13 cellular contexts compared by ENCODE assay signal in the genomic region with DNA sequence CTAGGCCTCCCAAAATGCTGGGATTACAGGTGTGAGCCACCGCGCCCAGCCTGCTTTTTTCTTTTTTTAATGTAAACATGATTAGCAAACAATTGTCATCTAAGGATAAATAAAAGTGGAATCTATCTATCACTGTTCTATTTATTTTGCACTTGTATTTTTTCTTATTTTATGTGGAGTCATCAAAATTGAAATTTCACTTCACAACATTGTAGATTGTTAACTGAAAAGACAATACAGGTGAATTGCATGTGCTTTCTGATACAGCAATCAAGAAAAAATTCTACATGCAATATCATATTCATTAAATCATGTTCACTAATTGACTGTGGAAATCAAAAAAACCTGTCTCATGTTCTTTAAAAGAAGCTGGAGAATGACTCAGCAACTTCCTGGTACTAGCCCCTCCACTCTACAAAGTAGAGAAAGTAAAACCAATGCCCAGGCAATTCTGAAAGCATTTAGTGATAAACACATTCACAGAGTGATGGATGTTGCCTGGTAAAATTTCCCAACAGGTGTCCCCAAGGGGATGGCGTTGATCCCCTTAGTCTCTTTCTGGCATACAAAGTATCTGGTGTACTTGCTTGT. TPM values are rescaled to one million over a fixed set of nuclear protein-coding genes. Genes with fewer than 3 reads are reported as not detected.
DNase-seq lines count a peak whose midpoint lies in the region; ATAC-seq and TF ChIP-seq lines count a peak whose summit lies in the region.
"Had no signal": no experiment of that assay in that cellular context is flagged by ENCODE, and none has a peak within 500 bp of the region (broad histone marks: within the 10 kb centered on the region; RNA-seq: fewer than 3 reads in every experiment).

No MANE protein-coding gene starts in this region.

- DNase-seq in PC-3: no peak
- DNase-seq in colonic mucosa: no peak
- DNase-seq in NCI-H2107 treated with DMSO at 0.1 percent for 48 hours (lab: John Stamatoyannopoulos, UW; ENCODE audit: unreplicated experiment): no peak
- DNase-seq: HFFc6; stimulated activated CD4-positive, alpha-beta T cell treated with anti-CD3 and anti-CD28 coated beads, Interleukin-4, amount 100 ng/mL, for 24 hours; T1000 had no signal

- H4K20me1 ChIP-seq in PC-3 (ENCODE audit: low read length): no peaks in the 10 kb centered on the region
- H4K20me1 ChIP-seq: BLaER1 treated with 17β-estradiol and CSF1 and Interleukin-3, amounts not matched to agents 10 nM and 100 nM had no signal

- H3K27me3 ChIP-seq in PC-3 (ENCODE audit: low read length) (no peaks in the 10 kb centered on the region), colonic mucosa (no peaks in the 10 kb centered on the region)
- H3K27me3 ChIP-seq: BLaER1 treated with 17β-estradiol and CSF1 and Interleukin-3, amounts not matched to agents 10 nM and 100 nM; neutrophil had no signal

- H3K27ac ChIP-seq in PC-3 (ENCODE audit: low read length) (no peak overlapping the region), colonic mucosa (no peak overlapping the region)
- H3K27ac ChIP-seq: neutrophil had no signal

- H3K9me2 ChIP-seq in PC-3 (replicated peaks; ENCODE audit: low read length): no peaks in the 10 kb centered on the region

- POLR2A ChIA-PET in PC-3 (lab: Charles Lee; ENCODE audit: unreplicated experiment): no interaction called here

- no peaks in the 10 kb centered on the region; the same call in 1 of the 2 replicates for H3K4me1 ChIP-seq in PC-3 (ENCODE audit: insufficient read depth, low read length)
- no peaks in the 10 kb centered on the region for H3K4me1 ChIP-seq in colonic mucosa
- H3K4me1 ChIP-seq: BLaER1 treated with 17β-estradiol and CSF1 and Interleukin-3, amounts not matched to agents 10 nM and 100 nM had no signal

- no peak overlapping the region for H3K4me2 ChIP-seq in PC-3 (ENCODE audit: low read length)
- H3K4me2 ChIP-seq: BLaER1 treated with 17β-estradiol and CSF1 and Interleukin-3, amounts not matched to agents 10 nM and 100 nM had no signal

- CTCF ChIA-PET in PC-3 (lab: Charles Lee): no interaction called here

- TF ChIP-seq CTCF in PC-3 (conservative IDR thresholded peaks at IDR 0.05; ENCODE audit: low read depth, low read length): no peak
- no peak for TF ChIP-seq CTCF in colonic mucosa (IDR thresholded peaks at IDR 0.05)

- H3K4me3 ChIP-seq in PC-3 (ENCODE audit: low read length) (no peak overlapping the region), colonic mucosa (no peak overlapping the region)
- H3K4me3 ChIP-seq: BLaER1 treated with 17β-estradiol and CSF1 and Interleukin-3, amounts not matched to agents 10 nM and 100 nM had no signal

- intact Hi-C loops in PC-3 (cut with micrococcal nuclease): no loop called here
- intact Hi-C loops in colonic mucosa (cut with DNase I): no loop called here

- H3K9me3 ChIP-seq in PC-3 (ENCODE audit: low read length) (no peaks in the 10 kb centered on the region), colonic mucosa (no peaks in the 10 kb centered on the region)
- H3K9me3 ChIP-seq: BLaER1 treated with 17β-estradiol and CSF1 and Interleukin-3, amounts not matched to agents 10 nM and 100 nM; neutrophil had no signal

- no peak overlapping the region for H3K9ac ChIP-seq in PC-3 (ENCODE audit: low read length)
- no peak overlapping the region for H3K9ac ChIP-seq in colonic mucosa (ENCODE audit: low read depth in 2 of 2, low read length in 2 of 2)
- H3K9ac ChIP-seq: BLaER1 treated with 17β-estradiol and CSF1 and Interleukin-3, amounts not matched to agents 10 nM and 100 nM had no signal

- H3F3A ChIP-seq in PC-3 (ENCODE audit: low read length, unreplicated experiment): no peaks in the 10 kb centered on the region

- ATAC-seq in GM18502 (IDR thresholded peaks at IDR 0.05; ENCODE audit: poor library complexity, unreplicated experiment): peak; percentile 80
- peak; percentile 83 for ATAC-seq in GM21423 (IDR thresholded peaks at IDR 0.05; ENCODE audit: unreplicated experiment)
- ATAC-seq in HG03108 (IDR thresholded peaks at IDR 0.05; ENCODE audit: unreplicated experiment): peak; percentile 63
- no peak for ATAC-seq in PC-3
- no peak for ATAC-seq in SK-N-SH treated with all-trans-retinoic acid at 6 μM for 48 hours
- ATAC-seq in GM21576 (IDR thresholded peaks at IDR 0.05; ENCODE audit: unreplicated experiment): no peak

- H2AFZ ChIP-seq in PC-3 (ENCODE audit: low read length): peak overlapping the region; percentile 57; the same call in 1 of the 2 replicates

- no peaks in the 10 kb centered on the region for H3K36me3 ChIP-seq in PC-3 (ENCODE audit: low read depth, low read length)
- no peaks in the 10 kb centered on the region for H3K36me3 ChIP-seq in colonic mucosa
- H3K36me3 ChIP-seq: BLaER1 treated with 17β-estradiol and CSF1 and Interleukin-3, amounts not matched to agents 10 nM and 100 nM; neutrophil had no signal

- no TSS peak for BruUV-seq in PC-3 (replicated peaks; lab: Mats Ljungman, UMichigan)

- H3K79me2 ChIP-seq in PC-3 (ENCODE audit: low read length): no peaks in the 10 kb centered on the region

TF ChIP-seq in SK-N-SH treated with all-trans-retinoic acid at 6 μM for 48 hours, 23 proteins besides CTCF, POLR2A, EP300 and RAD21 (continues in another document):
- TF ChIP-seq, protein P1, sequence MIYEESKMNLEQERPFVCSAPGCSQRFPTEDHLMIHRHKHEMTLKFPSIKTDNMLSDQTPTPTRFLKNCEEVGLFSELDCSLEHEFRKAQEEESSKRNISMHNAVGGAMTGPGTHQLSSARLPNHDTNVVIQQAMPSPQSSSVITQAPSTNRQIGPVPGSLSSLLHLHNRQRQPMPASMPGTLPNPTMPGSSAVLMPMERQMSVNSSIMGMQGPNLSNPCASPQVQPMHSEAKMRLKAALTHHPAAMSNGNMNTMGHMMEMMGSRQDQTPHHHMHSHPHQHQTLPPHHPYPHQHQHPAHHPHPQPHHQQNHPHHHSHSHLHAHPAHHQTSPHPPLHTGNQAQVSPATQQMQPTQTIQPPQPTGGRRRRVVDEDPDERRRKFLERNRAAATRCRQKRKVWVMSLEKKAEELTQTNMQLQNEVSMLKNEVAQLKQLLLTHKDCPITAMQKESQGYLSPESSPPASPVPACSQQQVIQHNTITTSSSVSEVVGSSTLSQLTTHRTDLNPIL (CRISPR knock-in tag; IDR thresholded peaks at IDR 0.05; ENCODE audit: low read depth): no peak
- TF ChIP-seq, protein P2, sequence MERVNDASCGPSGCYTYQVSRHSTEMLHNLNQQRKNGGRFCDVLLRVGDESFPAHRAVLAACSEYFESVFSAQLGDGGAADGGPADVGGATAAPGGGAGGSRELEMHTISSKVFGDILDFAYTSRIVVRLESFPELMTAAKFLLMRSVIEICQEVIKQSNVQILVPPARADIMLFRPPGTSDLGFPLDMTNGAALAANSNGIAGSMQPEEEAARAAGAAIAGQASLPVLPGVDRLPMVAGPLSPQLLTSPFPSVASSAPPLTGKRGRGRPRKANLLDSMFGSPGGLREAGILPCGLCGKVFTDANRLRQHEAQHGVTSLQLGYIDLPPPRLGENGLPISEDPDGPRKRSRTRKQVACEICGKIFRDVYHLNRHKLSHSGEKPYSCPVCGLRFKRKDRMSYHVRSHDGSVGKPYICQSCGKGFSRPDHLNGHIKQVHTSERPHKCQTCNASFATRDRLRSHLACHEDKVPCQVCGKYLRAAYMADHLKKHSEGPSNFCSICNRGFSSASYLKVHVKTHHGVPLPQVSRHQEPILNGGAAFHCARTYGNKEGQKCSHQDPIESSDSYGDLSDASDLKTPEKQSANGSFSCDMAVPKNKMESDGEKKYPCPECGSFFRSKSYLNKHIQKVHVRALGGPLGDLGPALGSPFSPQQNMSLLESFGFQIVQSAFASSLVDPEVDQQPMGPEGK (CRISPR knock-in tag; IDR thresholded peaks at IDR 0.05; ENCODE audit: borderline replicate concordance): no peak
- TF ChIP-seq, protein P3, sequence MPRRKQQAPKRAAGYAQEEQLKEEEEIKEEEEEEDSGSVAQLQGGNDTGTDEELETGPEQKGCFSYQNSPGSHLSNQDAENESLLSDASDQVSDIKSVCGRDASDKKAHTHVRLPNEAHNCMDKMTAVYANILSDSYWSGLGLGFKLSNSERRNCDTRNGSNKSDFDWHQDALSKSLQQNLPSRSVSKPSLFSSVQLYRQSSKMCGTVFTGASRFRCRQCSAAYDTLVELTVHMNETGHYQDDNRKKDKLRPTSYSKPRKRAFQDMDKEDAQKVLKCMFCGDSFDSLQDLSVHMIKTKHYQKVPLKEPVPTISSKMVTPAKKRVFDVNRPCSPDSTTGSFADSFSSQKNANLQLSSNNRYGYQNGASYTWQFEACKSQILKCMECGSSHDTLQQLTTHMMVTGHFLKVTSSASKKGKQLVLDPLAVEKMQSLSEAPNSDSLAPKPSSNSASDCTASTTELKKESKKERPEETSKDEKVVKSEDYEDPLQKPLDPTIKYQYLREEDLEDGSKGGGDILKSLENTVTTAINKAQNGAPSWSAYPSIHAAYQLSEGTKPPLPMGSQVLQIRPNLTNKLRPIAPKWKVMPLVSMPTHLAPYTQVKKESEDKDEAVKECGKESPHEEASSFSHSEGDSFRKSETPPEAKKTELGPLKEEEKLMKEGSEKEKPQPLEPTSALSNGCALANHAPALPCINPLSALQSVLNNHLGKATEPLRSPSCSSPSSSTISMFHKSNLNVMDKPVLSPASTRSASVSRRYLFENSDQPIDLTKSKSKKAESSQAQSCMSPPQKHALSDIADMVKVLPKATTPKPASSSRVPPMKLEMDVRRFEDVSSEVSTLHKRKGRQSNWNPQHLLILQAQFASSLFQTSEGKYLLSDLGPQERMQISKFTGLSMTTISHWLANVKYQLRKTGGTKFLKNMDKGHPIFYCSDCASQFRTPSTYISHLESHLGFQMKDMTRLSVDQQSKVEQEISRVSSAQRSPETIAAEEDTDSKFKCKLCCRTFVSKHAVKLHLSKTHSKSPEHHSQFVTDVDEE (CRISPR knock-in tag; IDR thresholded peaks at IDR 0.05): no peak
- TF ChIP-seq ESRRG (CRISPR knock-in tag; IDR thresholded peaks at IDR 0.05): no peak
- TF ChIP-seq RARB (CRISPR knock-in tag; IDR thresholded peaks at IDR 0.05): no peak
- TF ChIP-seq, protein P4, sequence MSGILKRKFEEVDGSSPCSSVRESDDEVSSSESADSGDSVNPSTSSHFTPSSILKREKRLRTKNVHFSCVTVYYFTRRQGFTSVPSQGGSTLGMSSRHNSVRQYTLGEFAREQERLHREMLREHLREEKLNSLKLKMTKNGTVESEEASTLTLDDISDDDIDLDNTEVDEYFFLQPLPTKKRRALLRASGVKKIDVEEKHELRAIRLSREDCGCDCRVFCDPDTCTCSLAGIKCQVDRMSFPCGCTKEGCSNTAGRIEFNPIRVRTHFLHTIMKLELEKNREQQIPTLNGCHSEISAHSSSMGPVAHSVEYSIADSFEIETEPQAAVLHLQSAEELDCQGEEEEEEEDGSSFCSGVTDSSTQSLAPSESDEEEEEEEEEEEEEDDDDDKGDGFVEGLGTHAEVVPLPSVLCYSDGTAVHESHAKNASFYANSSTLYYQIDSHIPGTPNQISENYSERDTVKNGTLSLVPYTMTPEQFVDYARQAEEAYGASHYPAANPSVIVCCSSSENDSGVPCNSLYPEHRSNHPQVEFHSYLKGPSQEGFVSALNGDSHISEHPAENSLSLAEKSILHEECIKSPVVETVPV (CRISPR knock-in tag; IDR thresholded peaks at IDR 0.05): no peak
- TF ChIP-seq CSDC2 (CRISPR knock-in tag; IDR thresholded peaks at IDR 0.05): no peak
- no peak for TF ChIP-seq ZNF8 (CRISPR knock-in tag; IDR thresholded peaks at IDR 0.05)
- no peak for TF ChIP-seq ZFP3 (CRISPR knock-in tag; IDR thresholded peaks at IDR 0.05)

RNA-seq across cellular contexts. Expression of a gene that starts 10.7 kb away (rescaled TPM):
- 0.15 and 0.17 TPM in 2 replicates for total RNA-seq in PC-3 (2014; rRNA removed)
- total RNA-seq in colonic mucosa: 1 to 10 TPM in 1 of 2 donors, under 1 TPM in 1; 0.59 to 1.6 TPM
- total RNA-seq: HFFc6 had no signal

RNA-seq across cellular contexts. Expression of a gene that starts 37.5 kb away (rescaled TPM):
- total RNA-seq in PC-3 (2014; rRNA removed) (not detected in 2 replicates), colonic mucosa (under 1 TPM; 0.11 to 0.17 TPM)
- total RNA-seq: HFFc6 had no signal

Comparison
In these comparisons a context has a peak if more than half of its experiments do, and no peak if none do; other contexts are left out.
1. ATAC-seq: peak in GM18502 (single experiment), GM21423 (single experiment) and HG03108 (single experiment); none in PC-3 (single experiment), SK-N-SH treated with all-trans-retinoic acid at 6 μM for 48 hours (single experiment) and GM21576 (single experiment).